ENCODE assay signal across 7 cellular contexts in the genomic region with DNA sequence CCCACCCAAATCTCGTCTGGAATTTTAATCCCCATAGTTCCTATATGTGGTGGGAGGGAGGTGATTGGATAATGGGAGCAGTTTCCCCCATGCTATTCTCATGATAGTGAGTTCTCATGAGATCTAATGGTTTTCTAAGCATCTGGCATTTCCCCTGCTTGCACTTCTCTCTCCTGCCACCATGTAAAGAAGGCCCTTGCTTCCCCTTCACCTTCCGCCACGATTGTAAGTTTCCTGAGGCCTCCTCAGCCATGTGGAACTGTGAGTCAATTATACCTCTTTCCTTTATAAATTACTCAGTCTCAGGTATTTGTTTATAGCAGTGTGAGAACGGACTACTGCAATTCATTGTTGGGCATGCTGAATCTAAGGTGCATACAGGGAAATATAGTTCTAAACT. TPM values are rescaled to one million over a fixed set of nuclear protein-coding genes. Genes with fewer than 3 reads are reported as not detected.
"Had no signal": no experiment of that assay in that cellular context is flagged by ENCODE, and none has a peak within 500 bp of the region (broad histone marks: within the 10 kb centered on the region; RNA-seq: fewer than 3 reads in every experiment).

No MANE protein-coding gene starts in this region.

RNA-seq across cellular contexts. Expression of gene SPINK4, which starts 42.2 kb away (rescaled TPM):
- total RNA-seq: activated CD4-positive, alpha-beta memory T cell treated with anti-CD3 and anti-CD28 coated beads, Interleukin-2, amount 10 ng/mL, durations not matched to agents 7 days and 5 days; fibroblast of lung; frontal cortex; natural killer cell; progenitor cell of endocrine pancreas; sciatic nerve; tibial nerve had no signal
- polyA plus RNA-seq: fibroblast of lung had no signal
